23 cellular contexts compared by ENCODE assay signal in the genomic region with DNA sequence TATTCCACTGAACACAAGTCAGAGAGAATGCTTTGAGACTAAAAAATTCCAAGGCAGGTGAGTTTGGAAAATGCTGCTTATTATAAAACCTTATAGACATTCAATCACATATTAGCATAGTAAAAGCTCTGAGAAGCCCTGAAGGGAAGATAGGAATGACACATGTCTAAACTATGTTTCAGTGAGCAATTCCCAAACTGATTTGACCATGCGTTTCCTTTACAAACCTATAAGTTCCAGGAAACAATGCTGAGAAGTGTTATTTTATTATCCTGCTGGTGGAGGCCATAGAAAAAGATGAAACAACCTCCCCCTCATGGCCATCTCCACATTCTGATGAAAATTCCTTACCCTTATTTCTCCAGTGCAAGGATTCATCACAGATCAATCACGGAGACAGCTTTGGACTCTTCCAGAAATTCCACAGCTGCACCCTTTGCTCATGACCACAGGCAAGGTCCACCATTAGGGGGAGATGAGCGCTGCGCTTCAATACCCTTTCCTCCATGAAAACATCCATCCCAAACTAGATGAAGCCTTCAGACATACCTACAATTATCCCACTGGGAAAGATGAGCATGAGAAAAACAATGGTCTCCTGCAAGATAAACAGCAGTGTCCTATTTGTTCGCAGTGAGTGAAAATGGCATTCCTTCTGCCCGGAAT.
DNase-seq lines count a peak whose midpoint lies in the region; ATAC-seq and TF ChIP-seq lines count a peak whose summit lies in the region.
"Had no signal": no experiment of that assay in that cellular context is flagged by ENCODE, and none has a peak within 500 bp of the region (broad histone marks: within the 10 kb centered on the region; RNA-seq: fewer than 3 reads in every experiment).

No MANE protein-coding gene starts in this region.

- ATAC-seq in IMR-90 (ENCODE audit: low read depth) (no peak), HG03342 (IDR thresholded peaks at IDR 0.05; ENCODE audit: unreplicated experiment) (no peak)
- ATAC-seq: esophagus mucosa, right lobe of liver had no signal

- in situ Hi-C loops in IMR-90 (cut with MboI; ENCODE audit: low sequenced_read_pairs) = no loop called here

- no peaks in the 10 kb centered on the region for H3K9me3 Mint-ChIP-seq in nephron
- H3K9me3 Mint-ChIP-seq: activated CD4-positive, alpha-beta T cell treated with anti-CD3 and anti-CD28 coated beads, Interleukin-2, amount 10 ng/mL, durations not matched to agents 7 days and 5 days; brain; CD4-positive, alpha-beta T cell had no signal

- no peak overlapping the region for H2BK120ac ChIP-seq in IMR-90 (ENCODE audit: low read depth, low read length)

- peaks cover 5% of the 10 kb centered on the region for H3K4me1 ChIP-seq in IMR-90 (ENCODE audit: control insufficient read depth, insufficient read depth, low read length)

- H4K5ac ChIP-seq in IMR-90 (ENCODE audit: low read depth, low read length) = no peak overlapping the region

- no peak overlapping the region for H2AK9ac ChIP-seq in IMR-90 (replicated peaks; ENCODE audit: low read depth, low read length, poor library complexity)

- H3K9me3 ChIP-seq in IMR-90 (ENCODE audit: control insufficient read depth, insufficient read depth, low read length) = no peaks in the 10 kb centered on the region
- H3K9me3 ChIP-seq: heart left ventricle, right lobe of liver, stomach had no signal

- H3K9ac ChIP-seq in IMR-90 (ENCODE audit: low read depth, low read length) = no peak overlapping the region
- H3K9ac ChIP-seq: KMS-11 had no signal

- H3K36me3 Mint-ChIP-seq in nephron (ENCODE audit: low read depth) = no peaks in the 10 kb centered on the region
- H3K36me3 Mint-ChIP-seq: activated naive CD4-positive, alpha-beta T cell treated with anti-CD3 and anti-CD28 coated beads, Interleukin-2, amount 10 ng/mL, durations not matched to agents 7 days and 5 days; brain had no signal

- H4K20me1 ChIP-seq in IMR-90 (ENCODE audit: insufficient read depth, low read length) = no peaks in the 10 kb centered on the region

- no peak overlapping the region for H3K4me3 Mint-ChIP-seq in nephron
- H3K4me3 Mint-ChIP-seq: activated CD4-positive, alpha-beta T cell treated with anti-CD3 and anti-CD28 coated beads, Interleukin-2, amount 10 ng/mL, durations not matched to agents 7 days and 5 days; activated naive CD4-positive, alpha-beta T cell treated with anti-CD3 and anti-CD28 coated beads, Interleukin-2, amount 10 ng/mL, durations not matched to agents 7 days and 5 days; brain; CD4-positive, alpha-beta T cell had no signal

- DNase-seq in ELF-1 (ENCODE audit: low read depth, low spot score) = peak; percentile 15
- peak; percentile 61 for DNase-seq in IMR-90
- peak; percentile 23 for DNase-seq in choroid plexus epithelial cell (ENCODE audit: low read depth)
- DNase-seq in hippocampal formation (lab: John Stamatoyannopoulos, UW) = no peak
- no peak for DNase-seq in activated gamma-delta T cell treated with Interleukin-2 at 50 U/mL for 16 hours
- DNase-seq in DMS79 (lab: John Stamatoyannopoulos, UW) = no peak
- DNase-seq: ACHN; activated CD4-positive, alpha-beta T cell treated with anti-CD3 and anti-CD28 coated beads, Interleukin-2, amount 10 ng/mL, durations not matched to agents 7 days and 5 days; activated naive CD4-positive, alpha-beta T cell treated with anti-CD3 and anti-CD28 coated beads, Interleukin-2, amount 10 ng/mL, durations not matched to agents 7 days and 5 days; activated T-cell treated with anti-CD3 and anti-CD28 coated beads for 4 hours; CD4-positive, alpha-beta T cell; heart left ventricle; NCI-H1105 treated with DMSO at 0.1 percent for 48 hours; NCI-H748 treated with DMSO at 0.1 percent for 48 hours; nucleus accumbens; right lobe of liver; stomach had no signal

- H3K18ac ChIP-seq in IMR-90 (ENCODE audit: low read depth, low read length) = no peak overlapping the region

- no peak overlapping the region for H2BK15ac ChIP-seq in IMR-90 (ENCODE audit: low read depth, low read length)

- H3K27me3 Mint-ChIP-seq in nephron (ENCODE audit: low read depth) = no peaks in the 10 kb centered on the region
- H3K27me3 Mint-ChIP-seq: activated CD4-positive, alpha-beta T cell treated with anti-CD3 and anti-CD28 coated beads, Interleukin-2, amount 10 ng/mL, durations not matched to agents 7 days and 5 days; activated naive CD4-positive, alpha-beta T cell treated with anti-CD3 and anti-CD28 coated beads, Interleukin-2, amount 10 ng/mL, durations not matched to agents 7 days and 5 days; brain; CD4-positive, alpha-beta T cell had no signal

- H3K4ac ChIP-seq in IMR-90 (ENCODE audit: low read depth, low read length) = no peak overlapping the region

- no TSS peak for BruUV-seq in IMR-90 (replicated peaks; lab: Mats Ljungman, UMichigan)

- H4K8ac ChIP-seq in IMR-90 (ENCODE audit: low read depth in 2 of 2, low read length in 2 of 2) = no peak overlapping the region

- no peak overlapping the region for H3K4me2 ChIP-seq in IMR-90 (ENCODE audit: low read depth, low read length)
- H3K4me2 ChIP-seq: KMS-11 had no signal

- H2AK5ac ChIP-seq in IMR-90 (ENCODE audit: low read depth, low read length) = no peak overlapping the region

- no peak overlapping the region for H2BK5ac ChIP-seq in IMR-90 (ENCODE audit: low read depth, low read length, poor library complexity, severe bottlenecking)

- no peak for TF ChIP-seq POLR2A in IMR-90 (IDR thresholded peaks at IDR 0.05; ENCODE audit: low read depth, low read length)

- no peak overlapping the region for H3K14ac ChIP-seq in IMR-90 (replicated peaks; ENCODE audit: low read depth, low read length)

- dilution Hi-C loops in IMR-90 (cut with HindIII; ENCODE audit: low sequenced_read_pairs, unreplicated experiment) = no loop called here

- peaks cover 16 to 27% of the 10 kb centered on the region in 2 experiments for H3K79me1 ChIP-seq in IMR-90 (ENCODE audit: low read depth in 1 of 2, low read length in 2 of 2)

- no peak overlapping the region for H2BK20ac ChIP-seq in IMR-90 (ENCODE audit: low read depth, low read length)

- POLR2A ChIA-PET in IMR-90 (lab: Charles Lee; ENCODE audit: unreplicated experiment) = no interaction called here

- CTCF ChIA-PET in IMR-90 (lab: Yijun Ruan, JAX) = no interaction called here

- H3K23ac ChIP-seq in IMR-90 (ENCODE audit: low read depth, low read length) = no peak overlapping the region

- H3K27ac Mint-ChIP-seq in nephron = peak overlapping the region in 2 of 3 experiments; percentile 1 to 25
- H3K27ac Mint-ChIP-seq: activated CD4-positive, alpha-beta T cell treated with anti-CD3 and anti-CD28 coated beads, Interleukin-2, amount 10 ng/mL, durations not matched to agents 7 days and 5 days; activated naive CD4-positive, alpha-beta T cell treated with anti-CD3 and anti-CD28 coated beads, Interleukin-2, amount 10 ng/mL, durations not matched to agents 7 days and 5 days; brain; CD4-positive, alpha-beta T cell had no signal

- TF ChIP-seq CTCF in IMR-90 (conservative IDR thresholded peaks at IDR 0.05; ENCODE audit: low read depth, low read length) = no peak
- TF ChIP-seq CTCF in choroid plexus epithelial cell (conservative IDR thresholded peaks at IDR 0.05; ENCODE audit: low read depth, low read length) = peak; percentile 9
- no peak for TF ChIP-seq CTCF in nephron (IDR thresholded peaks at IDR 0.05; ENCODE audit: unreplicated experiment in 3 of 3)

- no peak overlapping the region for H4K91ac ChIP-seq in IMR-90 (ENCODE audit: insufficient read depth, low read depth, low read length)

- no peaks in the 10 kb centered on the region for H3K36me3 ChIP-seq in IMR-90 (ENCODE audit: control insufficient read depth, insufficient read depth, low read length)
- H3K36me3 ChIP-seq: heart left ventricle, right lobe of liver, stomach had no signal

- H2AFZ ChIP-seq in IMR-90 (replicated peaks; ENCODE audit: low read length, poor library complexity) = no peak overlapping the region

- no peak overlapping the region for H3K56ac ChIP-seq in IMR-90 (ENCODE audit: extremely low read depth, insufficient read depth, low read length)

- WGBS in IMR-90 (ENCODE audit: extremely low coverage in 2 of 2, insufficient read length in 1 of 2), 2 experiments = no CpG with 5 or more reads among the region's 6 CpGs

- no peak overlapping the region for H3K27ac ChIP-seq in IMR-90 (ENCODE audit: insufficient read depth, low read length)
- H3K27ac ChIP-seq: heart left ventricle, HL-60, KMS-11, right lobe of liver, stomach had no signal

- TF ChIP-seq RAD21 in IMR-90 (IDR thresholded peaks at IDR 0.05; ENCODE audit: low read length) = no peak

- intact Hi-C loops in IMR-90 (cut with micrococcal nuclease) = no loop called here

- H3K4me1 Mint-ChIP-seq in nephron = peaks cover 15% of the 10 kb centered on the region
- H3K4me1 Mint-ChIP-seq: activated CD4-positive, alpha-beta T cell treated with anti-CD3 and anti-CD28 coated beads, Interleukin-2, amount 10 ng/mL, durations not matched to agents 7 days and 5 days; activated naive CD4-positive, alpha-beta T cell treated with anti-CD3 and anti-CD28 coated beads, Interleukin-2, amount 10 ng/mL, durations not matched to agents 7 days and 5 days had no signal

- no peaks in the 10 kb centered on the region for H3K27me3 ChIP-seq in IMR-90 (ENCODE audit: control insufficient read depth, insufficient read depth, low read length)
- H3K27me3 ChIP-seq: heart left ventricle, right lobe of liver, stomach had no signal

- no peaks in the 10 kb centered on the region; the same call in 1 of the 2 replicates for H3K9me1 ChIP-seq in IMR-90 (ENCODE audit: insufficient read depth, low read length)

- H3K4me3 ChIP-seq in IMR-90 (ENCODE audit: insufficient read depth, low read depth, low read length) (no peak overlapping the region), choroid plexus epithelial cell (ENCODE audit: low read depth, low read length) (no peak overlapping the region)
- H3K4me3 ChIP-seq: heart left ventricle, right lobe of liver, stomach had no signal

TF ChIP-seq in IMR-90, 13 proteins besides CTCF, POLR2A, EP300 and RAD21 (continues in another document):
- TF ChIP-seq BHLHE40 (IDR thresholded peaks at IDR 0.05; ENCODE audit: low read depth, low read length) (no peak), CHD1 (IDR thresholded peaks at IDR 0.05; ENCODE audit: low read depth, low read length) (no peak), RCOR1 (IDR thresholded peaks at IDR 0.05; ENCODE audit: insufficient replicate concordance, low read length) (no peak), FOS (IDR thresholded peaks at IDR 0.05; ENCODE audit: low read depth, low read length) (no peak), SMC3 (IDR thresholded peaks at IDR 0.05; ENCODE audit: low read depth, low read length) (no peak), MAFK (IDR thresholded peaks at IDR 0.05; ENCODE audit: low read depth, low read length) (no peak)
- TF ChIP-seq, protein P1, sequence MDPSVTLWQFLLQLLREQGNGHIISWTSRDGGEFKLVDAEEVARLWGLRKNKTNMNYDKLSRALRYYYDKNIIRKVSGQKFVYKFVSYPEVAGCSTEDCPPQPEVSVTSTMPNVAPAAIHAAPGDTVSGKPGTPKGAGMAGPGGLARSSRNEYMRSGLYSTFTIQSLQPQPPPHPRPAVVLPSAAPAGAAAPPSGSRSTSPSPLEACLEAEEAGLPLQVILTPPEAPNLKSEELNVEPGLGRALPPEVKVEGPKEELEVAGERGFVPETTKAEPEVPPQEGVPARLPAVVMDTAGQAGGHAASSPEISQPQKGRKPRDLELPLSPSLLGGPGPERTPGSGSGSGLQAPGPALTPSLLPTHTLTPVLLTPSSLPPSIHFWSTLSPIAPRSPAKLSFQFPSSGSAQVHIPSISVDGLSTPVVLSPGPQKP (IDR thresholded peaks at IDR 0.05; ENCODE audit: borderline replicate concordance, low read depth, low read length) = no peak

Comparison
In these comparisons a context has a peak if more than half of its experiments do, and no peak if none do; other contexts are left out.
1. DNase-seq: peak in ELF-1 (single experiment), IMR-90 (single experiment) and choroid plexus epithelial cell (single experiment); none in hippocampal formation (0 of 2), activated gamma-delta T cell treated with Interleukin-2 at 50 U/mL for 16 hours (single experiment) and DMS79 (single experiment).